Comparison of ENCODE assay signal across 17 cellular contexts in genomic region chr10:112347709-112348671, GRCh38. TPM values are rescaled to one million over a fixed set of nuclear protein-coding genes. Genes with fewer than 3 reads are reported as not detected.
DNase-seq lines count a peak whose midpoint lies in the region; TF ChIP-seq lines count a peak whose summit lies in the region.
"Had no signal": no experiment of that assay in that cellular context is flagged by ENCODE, and none has a peak within 500 bp of the region (broad histone marks: within the 10 kb centered on the region; RNA-seq: fewer than 3 reads in every experiment).

No MANE protein-coding gene starts in this region.

- H3K79me1 ChIP-seq in neuronal stem cell (ENCODE audit: low read depth, low read length), result no peaks in the 10 kb centered on the region

- no peak overlapping the region for H3K4me2 ChIP-seq in neuronal stem cell (ENCODE audit: insufficient read depth, low read length, poor library complexity, severe bottlenecking)
- H3K4me2 ChIP-seq: GM23338 had no signal

- H3K27ac ChIP-seq in coronary artery, result no peak overlapping the region
- peak overlapping the region; percentile 48 to 53 for H3K27ac ChIP-seq in liver (ENCODE audit: low read depth in 1 of 2, low read length in 2 of 2)
- no peak overlapping the region for H3K27ac ChIP-seq in stomach
- no peak overlapping the region for H3K27ac ChIP-seq in neuronal stem cell (replicated peaks; ENCODE audit: low read length)

- H3K9ac ChIP-seq in liver (ENCODE audit: low read depth in 1 of 2, low read length in 2 of 2) (no peak overlapping the region), neuronal stem cell (ENCODE audit: low read depth, low read length, poor library complexity) (no peak overlapping the region)

- no peak overlapping the region for H3K18ac ChIP-seq in neuronal stem cell (ENCODE audit: low read length)

- no peak overlapping the region for H2AFZ ChIP-seq in neuronal stem cell (ENCODE audit: low read length)
- H2AFZ ChIP-seq: GM23338 had no signal

- no peak overlapping the region for H3K23ac ChIP-seq in neuronal stem cell (ENCODE audit: low read depth, low read length, poor library complexity)

- no peak overlapping the region for H2BK15ac ChIP-seq in neuronal stem cell (ENCODE audit: low read length)

- no peak overlapping the region for H3K14ac ChIP-seq in neuronal stem cell (ENCODE audit: low read length)

- no peaks in the 10 kb centered on the region for H3K9me3 ChIP-seq in liver (ENCODE audit: control insufficient read depth in 4 of 4, low read length in 3 of 4)
- H3K9me3 ChIP-seq in stomach, result no peaks in the 10 kb centered on the region
- no peaks in the 10 kb centered on the region for H3K9me3 ChIP-seq in neuronal stem cell (replicated peaks in 1 of 2; ENCODE audit: control insufficient read depth in 2 of 2, insufficient read depth in 1 of 2, low read depth in 1 of 2, low read length in 2 of 2)
- no peaks in the 10 kb centered on the region for H3K9me3 ChIP-seq in HAP-1
- H3K9me3 ChIP-seq: BE2C had no signal

- H2BK12ac ChIP-seq in neuronal stem cell (ENCODE audit: low read length), result no peak overlapping the region

- no peak overlapping the region for H4K91ac ChIP-seq in neuronal stem cell (ENCODE audit: low read depth, low read length, poor library complexity)

- H2AK5ac ChIP-seq in neuronal stem cell (ENCODE audit: low read depth, low read length), result no peak overlapping the region

- no peak overlapping the region for H2BK5ac ChIP-seq in neuronal stem cell (ENCODE audit: low read length)

- peak in 1 of 2 donors; percentile 12 for TF ChIP-seq RAD21 in liver (IDR thresholded peaks at IDR 0.05)

- H3K4me1 ChIP-seq in liver (ENCODE audit: control insufficient read depth in 4 of 4, insufficient read depth in 4 of 4, low read length in 3 of 4) (peaks cover 0 to 27% (median 25%) of the 10 kb centered on the region in 4 donors), stomach (no peaks in the 10 kb centered on the region), neuronal stem cell (ENCODE audit: control insufficient read depth in 2 of 2, insufficient read depth in 1 of 2, low read depth in 1 of 2, low read length in 2 of 2) (peaks cover 4 to 10% of the 10 kb centered on the region in 2 donors), HAP-1 (no peaks in the 10 kb centered on the region)

- no peak overlapping the region for H2BK120ac ChIP-seq in neuronal stem cell (ENCODE audit: low read depth, low read length)

- no peak overlapping the region for H3K4me3 ChIP-seq in coronary artery
- no peak overlapping the region for H3K4me3 ChIP-seq in liver (ENCODE audit: low read depth in 1 of 3, low read length in 3 of 3)
- no peak overlapping the region for H3K4me3 ChIP-seq in stomach
- no peak overlapping the region for H3K4me3 ChIP-seq in neuronal stem cell (ENCODE audit: low read length in 2 of 2)
- no peak overlapping the region for H3K4me3 ChIP-seq in HAP-1
- H3K4me3 ChIP-seq: GM23338 had no signal

- DNase-seq in coronary artery (ENCODE audit: low spot score) (peak; percentile 46), stomach (peak; percentile 23), neuronal stem cell (ENCODE audit: low spot score) (no peak), cardiac septum (ENCODE audit: low spot score) (no peak), HAP-1 (ENCODE audit: low spot score in 2 of 2) (no peak)
- DNase-seq: BE2C; C1 segment of cervical spinal cord; CD4-positive, CD25-positive, alpha-beta regulatory T cell; CD8-positive, alpha-beta memory T cell; COR-L47; DMS 273 treated with DMSO at 0.1 percent for 48 hours; DMS53; DND-41; EL; HFFc6 had no signal

- WGBS in liver, result 35% methylated on average over 12 of the region's 12 CpGs
- 75 to 80% (median 77%) methylated on average over 12 of the region's 12 CpGs for WGBS in stomach, 5 donors
- no CpG with 5 or more reads among the region's 12 CpGs for WGBS in neuronal stem cell (ENCODE audit: extremely low coverage in 2 of 2, insufficient read length in 2 of 2, insufficient replicate concordance in 1 of 2), 2 donors

- no peak overlapping the region for H4K8ac ChIP-seq in neuronal stem cell (ENCODE audit: low read depth, low read length)

- TF ChIP-seq CTCF in coronary artery (IDR thresholded peaks at IDR 0.05), result no peak
- no peak for TF ChIP-seq CTCF in liver (IDR thresholded peaks at IDR 0.05; ENCODE audit: low read depth, low read length, missing input control)
- no peak for TF ChIP-seq CTCF in stomach (IDR thresholded peaks at IDR 0.05)

- no peaks in the 10 kb centered on the region for H3K27me3 ChIP-seq in liver (ENCODE audit: control insufficient read depth in 4 of 4, insufficient read depth in 4 of 4, low read length in 3 of 4)
- H3K27me3 ChIP-seq in stomach, result no peaks in the 10 kb centered on the region
- H3K27me3 ChIP-seq in neuronal stem cell (ENCODE audit: control insufficient read depth in 3 of 3, insufficient read depth in 3 of 3, low read depth in 1 of 3, low read length in 3 of 3), result no peaks in the 10 kb centered on the region
- no peaks in the 10 kb centered on the region for H3K27me3 ChIP-seq in HAP-1 (ENCODE audit: low read depth)
- H3K27me3 ChIP-seq: BE2C had no signal

- no peak overlapping the region for H3K4ac ChIP-seq in neuronal stem cell (ENCODE audit: low read length)

- intact Hi-C loops in stomach (cut with DNase I; ENCODE audit: low total_unique reads), result no loop called here
- intact Hi-C loops in cardiac septum (cut with DNase I), result no loop called here

- no peak for TF ChIP-seq EP300 in stomach (IDR thresholded peaks at IDR 0.05)

- no peak for TF ChIP-seq POLR2A in stomach (IDR thresholded peaks at IDR 0.05)

- in situ Hi-C loops in HAP-1 (cut with MboI; ENCODE audit: low sequenced_read_pairs), result no loop called here

- no peaks in the 10 kb centered on the region for H3K36me3 ChIP-seq in liver (ENCODE audit: control insufficient read depth in 4 of 4, insufficient read depth in 3 of 4, low read depth in 1 of 4, low read length in 3 of 4)
- H3K36me3 ChIP-seq in stomach, result no peaks in the 10 kb centered on the region
- H3K36me3 ChIP-seq in neuronal stem cell (replicated peaks in 1 of 2; ENCODE audit: control insufficient read depth in 2 of 2, insufficient read depth in 2 of 2, low read length in 2 of 2), result no peaks in the 10 kb centered on the region
- no peaks in the 10 kb centered on the region for H3K36me3 ChIP-seq in HAP-1 (replicated peaks)
- H3K36me3 ChIP-seq: BE2C had no signal

TF ChIP-seq in liver, 16 proteins besides CTCF, POLR2A, EP300 and RAD21 (continues in another document):
- peak; percentile 97 for TF ChIP-seq RXRA (IDR thresholded peaks at IDR 0.05)
- peak; percentile 84 for TF ChIP-seq HNF4A (conservative IDR thresholded peaks at IDR 0.05)
- peak in 1 of 2 donors; percentile 18 for TF ChIP-seq EGR1 (IDR thresholded peaks at IDR 0.05; ENCODE audit: low read depth in 2 of 2)
- peak; percentile 61 for TF ChIP-seq HNF4G (IDR thresholded peaks at IDR 0.05)
- no peak for TF ChIP-seq TAF1 (conservative IDR thresholded peaks at IDR 0.05)
- peak; percentile 37 for TF ChIP-seq YY1 (IDR thresholded peaks at IDR 0.05)
- no peak for TF ChIP-seq ATF3 (IDR thresholded peaks at IDR 0.05)
- peak; percentile 75 for TF ChIP-seq SP1 (IDR thresholded peaks at IDR 0.05)
- TF ChIP-seq FOXA2 (IDR thresholded peaks at IDR 0.05), result peak; percentile 58
- TF ChIP-seq FOXA1 (IDR thresholded peaks at IDR 0.05), result no peak
- TF ChIP-seq MAX (IDR thresholded peaks at IDR 0.05), result peak; percentile 51
- TF ChIP-seq, protein P1, sequence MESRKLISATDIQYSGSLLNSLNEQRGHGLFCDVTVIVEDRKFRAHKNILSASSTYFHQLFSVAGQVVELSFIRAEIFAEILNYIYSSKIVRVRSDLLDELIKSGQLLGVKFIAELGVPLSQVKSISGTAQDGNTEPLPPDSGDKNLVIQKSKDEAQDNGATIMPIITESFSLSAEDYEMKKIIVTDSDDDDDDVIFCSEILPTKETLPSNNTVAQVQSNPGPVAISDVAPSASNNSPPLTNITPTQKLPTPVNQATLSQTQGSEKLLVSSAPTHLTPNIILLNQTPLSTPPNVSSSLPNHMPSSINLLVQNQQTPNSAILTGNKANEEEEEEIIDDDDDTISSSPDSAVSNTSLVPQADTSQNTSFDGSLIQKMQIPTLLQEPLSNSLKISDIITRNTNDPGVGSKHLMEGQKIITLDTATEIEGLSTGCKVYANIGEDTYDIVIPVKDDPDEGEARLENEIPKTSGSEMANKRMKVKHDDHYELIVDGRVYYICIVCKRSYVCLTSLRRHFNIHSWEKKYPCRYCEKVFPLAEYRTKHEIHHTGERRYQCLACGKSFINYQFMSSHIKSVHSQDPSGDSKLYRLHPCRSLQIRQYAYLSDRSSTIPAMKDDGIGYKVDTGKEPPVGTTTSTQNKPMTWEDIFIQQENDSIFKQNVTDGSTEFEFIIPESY (IDR thresholded peaks at IDR 0.05), result no peak
- TF ChIP-seq JUND (IDR thresholded peaks at IDR 0.05), result peak in 1 of 2 donors; percentile 4

RNA-seq across cellular contexts. Expression of gene ACSL5, which starts 25.9 kb away (rescaled TPM):
- total RNA-seq in liver (100 to 1,000 TPM in 1 of 2 donors, 10 to 100 TPM in 1; 15.0 to 201 TPM), stomach (100 to 1,000 TPM in 1 of 5 donors, 10 to 100 TPM in 4; 14.3 to 144 (median 44.0) TPM), cardiac septum (5.1 TPM)
- polyA plus RNA-seq in liver (10 to 100 TPM; 32.0 to 55.0 TPM), stomach (10 to 100 TPM in 1 of 3 donors, 1 to 10 TPM in 2; 4.9 to 16.9 (median 7.5) TPM)
- not detected for polyA plus RNA-seq in neuronal stem cell (2013, experiment 1 of 2)
- 0.01 TPM for polyA plus RNA-seq in neuronal stem cell (2013, experiment 2 of 2)
- total RNA-seq: GM23338 had no signal
- polyA plus RNA-seq: GM23338 had no signal

Comparison
In these comparisons a context has a peak if more than half of its experiments do, and no peak if none do; other contexts are left out.
1. DNase-seq: peak in coronary artery (single experiment) and stomach (single experiment); none in neuronal stem cell (single experiment), cardiac septum (single experiment) and HAP-1 (0 of 2).
2. H3K27ac ChIP-seq: peak in liver (2 of 2); none in coronary artery (0 of 2), stomach (0 of 5) and neuronal stem cell (single experiment).